ENCODE assay signal across 8 cellular contexts in the genomic region with DNA sequence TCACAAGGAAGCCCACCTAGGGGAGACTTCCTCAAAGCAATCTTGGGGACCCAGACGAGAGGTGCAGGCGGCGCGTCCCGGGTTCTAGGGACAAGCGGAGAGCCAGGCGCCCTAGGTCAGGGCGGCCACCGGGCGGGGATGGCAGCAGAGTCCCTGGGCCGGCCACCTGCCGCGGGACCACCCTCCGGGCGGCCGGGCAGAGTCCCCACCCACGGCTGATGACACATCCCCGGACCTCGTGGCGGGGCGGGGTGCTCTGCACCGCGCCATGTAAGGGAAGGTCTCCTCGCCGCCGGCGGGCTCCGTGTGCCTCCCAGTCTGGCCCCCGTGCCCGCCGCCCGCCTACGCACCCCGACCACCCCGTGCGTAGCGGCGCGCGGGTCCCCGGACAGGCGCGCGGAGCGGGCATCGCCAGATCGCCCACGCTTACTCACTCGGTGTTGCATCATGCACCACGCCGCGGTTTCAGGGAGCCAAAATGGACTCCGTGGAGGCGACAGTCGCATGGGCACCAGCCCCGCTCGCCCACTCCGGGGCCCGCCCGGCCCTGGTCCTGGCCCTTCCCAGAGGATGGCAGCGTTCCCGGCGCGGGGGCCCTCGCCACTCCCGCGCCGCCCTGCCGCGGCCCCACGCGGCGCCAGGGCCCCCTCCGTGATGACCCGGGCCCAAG. TPM values are rescaled to one million over a fixed set of nuclear protein-coding genes. Genes with fewer than 3 reads are reported as not detected.
DNase-seq lines count a peak whose midpoint lies in the region; ATAC-seq and TF ChIP-seq lines count a peak whose summit lies in the region.

No MANE protein-coding gene starts in this region.

- H3K36me3 Mint-ChIP-seq in activated naive CD4-positive, alpha-beta T cell treated with anti-CD3 and anti-CD28 coated beads for 36 hours (ENCODE audit: low read depth): peaks cover 33% of the 10 kb centered on the region
- H3K36me3 Mint-ChIP-seq in type B pancreatic cell: peaks cover 4% of the 10 kb centered on the region

- H3K36me3 ChIP-seq in BE2C (peaks cover 10% of the 10 kb centered on the region), RWPE2 (ENCODE audit: low read depth) (peaks cover 40% of the 10 kb centered on the region), parathyroid adenoma (ENCODE audit: control insufficient read depth, insufficient read depth, low read length) (no peaks in the 10 kb centered on the region)

- ATAC-seq in GM19025 (IDR thresholded peaks at IDR 0.05; ENCODE audit: low read depth, unreplicated experiment): peak; percentile 30
- peak; percentile 31 for ATAC-seq in HG03139 (IDR thresholded peaks at IDR 0.05; ENCODE audit: unreplicated experiment)
- ATAC-seq in RWPE2 (ENCODE audit: low read depth): peak; percentile 44

- H3K4me1 Mint-ChIP-seq in activated naive CD4-positive, alpha-beta T cell treated with anti-CD3 and anti-CD28 coated beads for 36 hours (ENCODE audit: low read depth): peaks cover 46% of the 10 kb centered on the region
- H3K4me1 Mint-ChIP-seq in type B pancreatic cell (ENCODE audit: unreplicated experiment): peaks cover 22% of the 10 kb centered on the region

- peak overlapping the region; percentile 91 for H3K27ac ChIP-seq in RWPE2 (ENCODE audit: poor library complexity, severe bottlenecking)
- peak overlapping the region; percentile 53 for H3K27ac ChIP-seq in parathyroid adenoma

- CTCF ChIA-PET in activated naive CD4-positive, alpha-beta T cell treated with anti-CD3 and anti-CD28 coated beads for 36 hours (lab: Charles Lee): no interaction called here

- H3K9me3 ChIP-seq in BE2C (no peaks in the 10 kb centered on the region), RWPE2 (ENCODE audit: severe bottlenecking) (no peaks in the 10 kb centered on the region), parathyroid adenoma (ENCODE audit: control insufficient read depth, low read length) (no peaks in the 10 kb centered on the region)

- no peak for TF ChIP-seq CTCF in BE2C (IDR thresholded peaks at IDR 0.05; ENCODE audit: low read depth, low read length)
- no peak for TF ChIP-seq CTCF in RWPE2 (IDR thresholded peaks at IDR 0.05; ENCODE audit: poor library complexity, severe bottlenecking)
- TF ChIP-seq CTCF in parathyroid adenoma (IDR thresholded peaks at IDR 0.05): no peak
- TF ChIP-seq CTCF in type B pancreatic cell (conservative IDR thresholded peaks at IDR 0.05): no peak

- peak overlapping the region; percentile 67 for H2AFZ ChIP-seq in parathyroid adenoma

- H3K9me3 Mint-ChIP-seq in activated naive CD4-positive, alpha-beta T cell treated with anti-CD3 and anti-CD28 coated beads for 36 hours: no peaks in the 10 kb centered on the region
- no peaks in the 10 kb centered on the region for H3K9me3 Mint-ChIP-seq in type B pancreatic cell

- H3K4me2 ChIP-seq in parathyroid adenoma (ENCODE audit: low read length): peak overlapping the region; percentile 72

- H3K4me3 Mint-ChIP-seq in activated naive CD4-positive, alpha-beta T cell treated with anti-CD3 and anti-CD28 coated beads for 36 hours: peak overlapping the region; percentile 90
- peak overlapping the region; percentile 93 for H3K4me3 Mint-ChIP-seq in type B pancreatic cell

- no peaks in the 10 kb centered on the region for H3K27me3 ChIP-seq in BE2C
- H3K27me3 ChIP-seq in RWPE2 (ENCODE audit: insufficient read depth, poor library complexity, severe bottlenecking): no peaks in the 10 kb centered on the region
- H3K27me3 ChIP-seq in parathyroid adenoma (ENCODE audit: control insufficient read depth, insufficient read depth, low read length): no peaks in the 10 kb centered on the region

- intact Hi-C loops in activated naive CD4-positive, alpha-beta T cell treated with anti-CD3 and anti-CD28 coated beads for 36 hours (cut with micrococcal nuclease): loop anchor here (1.0 to 10.0 kb wide), 11 partner anchors 52 to 1610 kb away; a partner anchor contains a TSS

- no peaks in the 10 kb centered on the region for H3K27me3 Mint-ChIP-seq in activated naive CD4-positive, alpha-beta T cell treated with anti-CD3 and anti-CD28 coated beads for 36 hours (ENCODE audit: low read depth)
- H3K27me3 Mint-ChIP-seq in type B pancreatic cell: peaks cover 20% of the 10 kb centered on the region

- DNase-seq in BE2C: peak; percentile 79
- DNase-seq in RWPE2 (ENCODE audit: low spot score): no peak
- DNase-seq in activated naive CD4-positive, alpha-beta T cell treated with anti-CD3 and anti-CD28 coated beads for 36 hours: peak; percentile 80
- peak; percentile 53 for DNase-seq in glomerular visceral epithelial cell (ENCODE audit: extremely low spot score)
- peak; percentile 75 for DNase-seq in type B pancreatic cell (ENCODE audit: extremely low spot score, unreplicated experiment)

- peak overlapping the region; percentile 95 for H3K27ac Mint-ChIP-seq in activated naive CD4-positive, alpha-beta T cell treated with anti-CD3 and anti-CD28 coated beads for 36 hours
- peak overlapping the region; percentile 98 for H3K27ac Mint-ChIP-seq in type B pancreatic cell

- H3K4me1 ChIP-seq in BE2C: peaks cover 3% of the 10 kb centered on the region; the same call in 1 of the 2 replicates
- peaks cover 40% of the 10 kb centered on the region for H3K4me1 ChIP-seq in RWPE2 (ENCODE audit: insufficient read depth, poor library complexity, severe bottlenecking)
- no peaks in the 10 kb centered on the region for H3K4me1 ChIP-seq in parathyroid adenoma

- H3K79me2 ChIP-seq in parathyroid adenoma: no peaks in the 10 kb centered on the region

- H3K4me3 ChIP-seq in BE2C (ENCODE audit: low read depth, low read length) (peak overlapping the region; percentile 98), RWPE2 (ENCODE audit: severe bottlenecking) (peak overlapping the region; percentile 97), parathyroid adenoma (ENCODE audit: low read depth, low read length) (peak overlapping the region; percentile 65)

- H3K9ac ChIP-seq in parathyroid adenoma: no peak overlapping the region

RNA-seq across cellular contexts. Expression of a gene that starts 0.6 kb away (rescaled TPM):
- 81.4 TPM for polyA plus RNA-seq in BE2C (2012; ENCODE audit: insufficient read depth, insufficient read length, low read depth)
- total RNA-seq in activated naive CD4-positive, alpha-beta T cell treated with anti-CD3 and anti-CD28 coated beads for 36 hours: 100 to 1,000 TPM; 115 to 119 TPM
- 38.3 and 42.1 TPM in 2 replicates for total RNA-seq in type B pancreatic cell (ENCODE audit: low replicate concordance)
